In the genomic region with DNA sequence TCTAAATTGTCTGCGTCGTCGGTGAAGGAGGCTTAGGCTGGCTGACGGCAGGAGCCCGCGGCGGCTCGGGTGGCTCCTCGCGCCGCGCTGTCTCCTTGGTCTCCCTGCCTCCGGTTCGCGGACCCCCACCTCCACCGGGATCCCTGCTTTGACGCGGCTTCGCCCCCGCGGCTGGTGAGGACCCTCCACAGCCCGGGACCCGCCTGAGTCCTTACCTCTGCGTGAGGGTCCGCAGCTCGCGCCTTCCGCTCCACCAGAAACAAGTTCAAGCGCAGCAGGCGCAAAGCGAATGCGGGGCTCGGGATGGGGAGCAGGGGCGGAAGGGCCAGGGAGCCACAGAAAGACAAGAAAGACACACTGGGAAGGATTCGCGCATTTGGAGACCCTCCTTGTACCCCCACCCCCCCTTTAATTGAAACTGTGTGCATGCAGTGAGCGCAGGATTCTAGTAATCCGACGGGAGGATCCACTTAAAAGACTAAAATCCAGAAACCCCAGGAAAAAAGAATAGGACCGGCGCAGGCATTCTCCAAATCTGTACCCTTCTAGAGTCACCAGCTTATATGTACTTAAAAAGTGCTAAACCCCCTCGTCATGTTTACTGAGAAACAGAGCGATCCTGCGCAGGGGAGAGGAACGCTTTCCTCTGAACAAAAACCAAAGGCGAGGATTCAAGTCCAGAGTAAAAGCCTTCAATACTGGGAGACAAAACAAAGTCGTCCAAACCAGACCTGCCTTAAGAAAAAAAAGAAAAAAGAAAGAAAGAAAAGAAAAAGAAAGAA, we compare ENCODE assay signal across 8 cellular contexts. TPM values are rescaled to one million over a fixed set of nuclear protein-coding genes. Genes with fewer than 3 reads are reported as not detected.
DNase-seq lines count a peak whose midpoint lies in the region; ATAC-seq and TF ChIP-seq lines count a peak whose summit lies in the region.

No MANE protein-coding gene starts in this region.

- peak overlapping the region in 14 of 21 experiments; percentile 4 to 74 (median 58) for H3K27ac ChIP-seq in skin epidermis

- peaks cover 15% of the 10 kb centered on the region for H3K36me3 Mint-ChIP-seq in activated naive CD8-positive, alpha-beta T cell treated with anti-CD3 and anti-CD28 coated beads for 36 hours

- TF ChIP-seq CTCF in GM12875 (IDR thresholded peaks at IDR 0.05; ENCODE audit: borderline replicate concordance, insufficient read depth, low read depth, low read length) = no peak

- H3K4me3 ChIP-seq in GM12875 (ENCODE audit: low read depth, low read length) = peak overlapping the region; percentile 48
- peak overlapping the region; percentile 51 for H3K4me3 ChIP-seq in iPS-18c (ENCODE audit: insufficient read depth, low read depth, low read length)
- H3K4me3 ChIP-seq in skin epidermis = peak overlapping the region; percentile 13 to 39 (median 29)

- no peak overlapping the region for H3K27ac Mint-ChIP-seq in activated naive CD8-positive, alpha-beta T cell treated with anti-CD3 and anti-CD28 coated beads for 36 hours

- peak overlapping the region; percentile 69 for H3K4me3 Mint-ChIP-seq in activated naive CD8-positive, alpha-beta T cell treated with anti-CD3 and anti-CD28 coated beads for 36 hours

- no peak for DNase-seq in activated naive CD8-positive, alpha-beta T cell treated with anti-CD3 and anti-CD28 coated beads for 36 hours
- DNase-seq in middle frontal gyrus (ENCODE audit: extremely low spot score, low spot score) = no peak
- DNase-seq in globus pallidus (ENCODE audit: low spot score) = no peak
- DNase-seq in NCI-H82 treated with DMSO at 0.1 percent for 48 hours (lab: John Stamatoyannopoulos, UW; ENCODE audit: unreplicated experiment) = no peak

- peaks cover 46% of the 10 kb centered on the region for H3K4me1 Mint-ChIP-seq in activated naive CD8-positive, alpha-beta T cell treated with anti-CD3 and anti-CD28 coated beads for 36 hours

- peaks cover 3% of the 10 kb centered on the region for H3K9me3 ChIP-seq in iPS-18c (ENCODE audit: control insufficient read depth, insufficient read depth, low read length)

- H3K9me3 Mint-ChIP-seq in activated naive CD8-positive, alpha-beta T cell treated with anti-CD3 and anti-CD28 coated beads for 36 hours = no peaks in the 10 kb centered on the region

- peaks cover 28% of the 10 kb centered on the region for H3K27me3 Mint-ChIP-seq in activated naive CD8-positive, alpha-beta T cell treated with anti-CD3 and anti-CD28 coated beads for 36 hours

- no peak for ATAC-seq in GM19467 (IDR thresholded peaks at IDR 0.05; ENCODE audit: unreplicated experiment)

RNA-seq across cellular contexts. Expression of a gene that starts 3.8 kb away (rescaled TPM):
- total RNA-seq in activated naive CD8-positive, alpha-beta T cell treated with anti-CD3 and anti-CD28 coated beads for 36 hours = 10 to 100 TPM; 20.2 to 23.2 TPM

RNA-seq across cellular contexts. Expression of a gene that starts 5.4 kb away (rescaled TPM):
- total RNA-seq in activated naive CD8-positive, alpha-beta T cell treated with anti-CD3 and anti-CD28 coated beads for 36 hours = 10 to 100 TPM; 11.2 to 11.4 TPM
